In genomic region chr7:152902870-152903860, GRCh38 we compare ENCODE assay signal across 22 cellular contexts.
"Had no signal": no experiment of that assay in that cellular context is flagged by ENCODE, and none has a peak within 500 bp of the region (broad histone marks: within the 10 kb centered on the region; RNA-seq: fewer than 3 reads in every experiment).

No MANE protein-coding gene starts in this region.

- H3K27me3 ChIP-seq: ascending aorta, body of pancreas, MG63 had no signal

- H3K27ac ChIP-seq: ascending aorta, body of pancreas, PC-9, VCaP had no signal

- H3K9me3 ChIP-seq: ascending aorta, body of pancreas, MG63 had no signal

- ATAC-seq: activated naive CD4-positive, alpha-beta T cell treated with anti-CD3 and anti-CD28 coated beads, Interleukin-2, amount 50 U/mL, for 72 hours; activated naive CD8-positive, alpha-beta T cell treated with anti-CD3 and anti-CD28 coated beads, Interleukin-2, amount 50 U/mL, for 24 hours; activated T-cell treated with anti-CD3 and anti-CD28 coated beads, Interleukin-2, amount 50 U/mL, for 72 hours; body of pancreas; T-helper 17 cell had no signal

- DNase-seq: activated CD4-positive, alpha-beta memory T cell treated with anti-CD3 and anti-CD28 coated beads for 36 hours; activated CD4-positive, alpha-beta T cell treated with anti-CD3 and anti-CD28 coated beads, Interleukin-2, amount 10 ng/mL, durations not matched to agents 7 days and 5 days; activated CD4-positive, CD25-positive, alpha-beta regulatory T cell; activated naive CD4-positive, alpha-beta T cell treated with Interleukin-2 at 50 U/mL for 16 hours; activated naive CD8-positive, alpha-beta T cell treated with anti-CD3 and anti-CD28 coated beads, Interleukin-2, amount 50 U/mL, for 24 hours; activated T-cell treated with anti-CD3 and anti-CD28 coated beads, Interleukin-2, amount 50 U/mL, for 72 hours; amniotic stem cell; body of pancreas; MG63; NCI-H1105; NCI-H1436; NCI-H1694 treated with DMSO at 0.1 percent for 48 hours; NCI-H2029 treated with DMSO at 0.1 percent for 48 hours; NCI-H446; NCI-H524; PC-9; SIG-M5; T-helper 17 cell; T-helper 9 cell had no signal

- H2AFZ ChIP-seq: PC-9 had no signal

- H3K4me2 ChIP-seq: PC-9 had no signal

- H3K4me1 ChIP-seq: ascending aorta had no signal

- H3K4me3 ChIP-seq: ascending aorta, body of pancreas, MG63, PC-9 had no signal

- H3K36me3 ChIP-seq: ascending aorta, MG63 had no signal
